ENCODE assay signal across 17 cellular contexts in genomic region chr16:477287-477686, GRCh38. TPM values are rescaled to one million over a fixed set of nuclear protein-coding genes. Genes with fewer than 3 reads are reported as not detected.
DNase-seq lines count a peak whose midpoint lies in the region; ATAC-seq, FAIRE-seq and TF ChIP-seq lines count a peak whose summit lies in the region.
"Had no signal": no experiment of that assay in that cellular context is flagged by ENCODE, and none has a peak within 500 bp of the region (broad histone marks: within the 10 kb centered on the region; RNA-seq: fewer than 3 reads in every experiment).

No MANE protein-coding gene starts in this region.

- no peak for FAIRE-seq in urothelium cell line (lab: Jason Lieb, UNC)
- FAIRE-seq: GM12878, TTC549 had no signal

- peaks cover 14% of the 10 kb centered on the region for H3K4me1 Mint-ChIP-seq in CD14-positive monocyte
- H3K4me1 Mint-ChIP-seq in activated CD4-positive, alpha-beta T cell treated with anti-CD3 and anti-CD28 coated beads, Interleukin-2, amount 10 ng/mL, durations not matched to agents 7 days and 5 days, result no peaks in the 10 kb centered on the region

- H2BK15ac ChIP-seq in mesenchymal stem cell (ENCODE audit: low read depth, poor library complexity, severe bottlenecking), result no peak overlapping the region

- no peak overlapping the region for H3K9ac ChIP-seq in mesenchymal stem cell (ENCODE audit: low read length)

- H3K9me3 Mint-ChIP-seq in CD14-positive monocyte, result no peaks in the 10 kb centered on the region
- no peaks in the 10 kb centered on the region for H3K9me3 Mint-ChIP-seq in activated CD4-positive, alpha-beta T cell treated with anti-CD3 and anti-CD28 coated beads, Interleukin-2, amount 10 ng/mL, durations not matched to agents 7 days and 5 days
- H3K9me3 Mint-ChIP-seq: nephron had no signal

- CTCF ChIA-PET in Panc1 (lab: Charles Lee), result interaction anchor here (0.6 kb wide), 1 partner anchor 91 kb away, joined by 9 read pairs; no protein-coding TSS in a partner anchor
- CTCF ChIA-PET in activated CD4-positive, alpha-beta T cell treated with anti-CD3 and anti-CD28 coated beads, Interleukin-2, amount 10 ng/mL, durations not matched to agents 7 days and 5 days (lab: Charles Lee), result no interaction called here

- H3K9me3 ChIP-seq in Panc1 (ENCODE audit: control insufficient read depth, insufficient read depth, low read depth, low read length) (no peaks in the 10 kb centered on the region), mesenchymal stem cell (ENCODE audit: control insufficient read depth, low read length) (no peaks in the 10 kb centered on the region), esophagus muscularis mucosa (no peaks in the 10 kb centered on the region)
- H3K9me3 ChIP-seq: body of pancreas, Caco-2 had no signal

- H2BK5ac ChIP-seq in mesenchymal stem cell (ENCODE audit: low read depth, low read length, poor library complexity, severe bottlenecking), result peak overlapping the region; percentile 58

- no peak overlapping the region for H3K4me2 ChIP-seq in mesenchymal stem cell (ENCODE audit: low read length, poor library complexity, severe bottlenecking)

- TF ChIP-seq CTCF in CD14-positive monocyte (IDR thresholded peaks at IDR 0.05), result no peak
- TF ChIP-seq CTCF in Panc1 (IDR thresholded peaks at IDR 0.05), result no peak
- no peak for TF ChIP-seq CTCF in epithelial cell of proximal tubule (conservative IDR thresholded peaks at IDR 0.05; ENCODE audit: low read depth, low read length)
- TF ChIP-seq CTCF in esophagus muscularis mucosa (IDR thresholded peaks at IDR 0.05), result no peak

- H3K27me3 ChIP-seq in Panc1 (ENCODE audit: control insufficient read depth, insufficient read depth, low read length) (no peaks in the 10 kb centered on the region), mesenchymal stem cell (ENCODE audit: control insufficient read depth in 1 of 2, insufficient read depth in 1 of 2, low read length in 2 of 2) (no peaks in the 10 kb centered on the region), esophagus muscularis mucosa (no peaks in the 10 kb centered on the region)
- H3K27me3 ChIP-seq: body of pancreas had no signal

- no peak overlapping the region for H3K14ac ChIP-seq in mesenchymal stem cell (ENCODE audit: low read length in 2 of 2)

- WGBS in mesenchymal stem cell, result 88% methylated on average over 12 of the region's 12 CpGs
- WGBS in esophagus muscularis mucosa, result 82% methylated on average over 12 of the region's 12 CpGs

- H3K4me3 ChIP-seq in Panc1 (ENCODE audit: low read depth in 2 of 2, low read length in 2 of 2), result no peak overlapping the region
- H3K4me3 ChIP-seq in epithelial cell of proximal tubule (ENCODE audit: low read depth, low read length), result peak overlapping the region; percentile 19
- H3K4me3 ChIP-seq in mesenchymal stem cell (ENCODE audit: insufficient read depth in 1 of 2, low read depth in 1 of 2, low read length in 2 of 2), result no peak overlapping the region
- H3K4me3 ChIP-seq in esophagus muscularis mucosa, result no peak overlapping the region
- H3K4me3 ChIP-seq: body of pancreas, GM12878 had no signal

- POLR2A ChIA-PET in Panc1 (lab: Charles Lee), result no interaction called here
- POLR2A ChIA-PET in activated CD4-positive, alpha-beta T cell treated with anti-CD3 and anti-CD28 coated beads, Interleukin-2, amount 10 ng/mL, durations not matched to agents 7 days and 5 days (lab: Charles Lee), result no interaction called here

- ATAC-seq in Panc1 (peak; percentile 39), HG02840 (IDR thresholded peaks at IDR 0.05; ENCODE audit: low FRiP score, unreplicated experiment) (no peak)
- ATAC-seq: body of pancreas had no signal

- H4K8ac ChIP-seq in mesenchymal stem cell (ENCODE audit: low read length), result no peak overlapping the region

- no peak overlapping the region for H3K4ac ChIP-seq in mesenchymal stem cell (ENCODE audit: low read depth in 1 of 2, low read length in 2 of 2)

- H3K23ac ChIP-seq in mesenchymal stem cell (ENCODE audit: low read length in 2 of 2), result no peak overlapping the region

- H3K36me3 ChIP-seq in Panc1 (ENCODE audit: control insufficient read depth, insufficient read depth, low read length) (no peaks in the 10 kb centered on the region), mesenchymal stem cell (ENCODE audit: control insufficient read depth in 1 of 2, insufficient read depth in 2 of 2, low read depth in 1 of 2, low read length in 2 of 2) (peaks cover 10 to 15% of the 10 kb centered on the region in 2 experiments), esophagus muscularis mucosa (peaks cover 7 to 45% (median 15%) of the 10 kb centered on the region in 4 donors)

- H4K91ac ChIP-seq in mesenchymal stem cell (ENCODE audit: low read length), result no peak overlapping the region

- peak overlapping the region in 1 of 7 donors; percentile 10 for H3K27ac Mint-ChIP-seq in CD14-positive monocyte
- H3K27ac Mint-ChIP-seq in activated CD4-positive, alpha-beta T cell treated with anti-CD3 and anti-CD28 coated beads, Interleukin-2, amount 10 ng/mL, durations not matched to agents 7 days and 5 days, result no peak overlapping the region

- H3K4me3 Mint-ChIP-seq in CD14-positive monocyte, result peak overlapping the region; percentile 50 to 78
- no peak overlapping the region for H3K4me3 Mint-ChIP-seq in activated CD4-positive, alpha-beta T cell treated with anti-CD3 and anti-CD28 coated beads, Interleukin-2, amount 10 ng/mL, durations not matched to agents 7 days and 5 days
- H3K4me3 Mint-ChIP-seq: nephron had no signal

- no peak overlapping the region for H2AK5ac ChIP-seq in mesenchymal stem cell (ENCODE audit: low read length, severe bottlenecking)

- H3K27me3 Mint-ChIP-seq in CD14-positive monocyte (ENCODE audit: low read depth in 3 of 3), result no peaks in the 10 kb centered on the region
- no peaks in the 10 kb centered on the region for H3K27me3 Mint-ChIP-seq in activated CD4-positive, alpha-beta T cell treated with anti-CD3 and anti-CD28 coated beads, Interleukin-2, amount 10 ng/mL, durations not matched to agents 7 days and 5 days

- H2AFZ ChIP-seq in mesenchymal stem cell (ENCODE audit: low read depth, low read length), result no peak overlapping the region

- intact Hi-C loops in CD14-positive monocyte (cut with micrococcal nuclease), result no loop called here
- intact Hi-C loops in Panc1 (cut with micrococcal nuclease; ENCODE audit: unreplicated experiment), result no loop called here
- intact Hi-C loops in esophagus muscularis mucosa (cut with DNase I), result no loop called here

- BruUV-seq in Panc1 (replicated peaks; lab: Mats Ljungman, UMichigan), result no TSS peak

- H2BK120ac ChIP-seq in mesenchymal stem cell (ENCODE audit: low read depth, low read length), result no peak overlapping the region

- no peak overlapping the region for H2BK12ac ChIP-seq in mesenchymal stem cell (ENCODE audit: low read length in 2 of 2)

- DNase-seq in CD14-positive monocyte (ENCODE audit: low spot score) (no peak), Panc1 (ENCODE audit: low read depth, low spot score) (no peak), epithelial cell of proximal tubule (ENCODE audit: low read depth) (no peak), mesenchymal stem cell (no peak), urothelium cell line (ENCODE audit: low spot score) (no peak), esophagus muscularis mucosa (ENCODE audit: extremely low spot score) (no peak)
- DNase-seq in activated CD4-positive, alpha-beta T cell treated with anti-CD3 and anti-CD28 coated beads, Interleukin-2, amount 10 ng/mL, durations not matched to agents 7 days and 5 days, result no peak
- DNase-seq: activated naive CD4-positive, alpha-beta T cell treated with anti-CD3 and anti-CD28 coated beads, Interleukin-2, amount 50 U/mL, for 16 hours; body of pancreas; Caco-2; NCI-H146; NCI-H446; stimulated activated CD4-positive, alpha-beta T cell treated with anti-CD3 and anti-CD28 coated beads, Interleukin-1b, Interleukin-23, amount 100 ng/mL, for 48 hours had no signal

- peaks cover 4% of the 10 kb centered on the region; the same call in 1 of the 2 replicates for H3K4me1 ChIP-seq in Panc1 (ENCODE audit: control insufficient read depth, insufficient read depth, low read length)
- H3K4me1 ChIP-seq in mesenchymal stem cell (ENCODE audit: control insufficient read depth, insufficient read depth, low read depth, low read length), result peaks cover 38% of the 10 kb centered on the region
- peaks cover 0 to 22% (median 8%) of the 10 kb centered on the region in 4 donors for H3K4me1 ChIP-seq in esophagus muscularis mucosa

- no peak for TF ChIP-seq EP300 in esophagus muscularis mucosa (IDR thresholded peaks at IDR 0.05)

- in situ Hi-C loops in Panc1 (cut with HindIII; ENCODE audit: low pct_unique_long_range_greater_than_20kb, low sequenced_read_pairs), result no loop called here

- no peak overlapping the region for H3K18ac ChIP-seq in mesenchymal stem cell (ENCODE audit: low read depth in 1 of 2, low read length in 2 of 2)

- H3K36me3 Mint-ChIP-seq in CD14-positive monocyte, result peaks cover 4 to 14% of the 10 kb centered on the region in 2 donors
- H3K36me3 Mint-ChIP-seq in activated CD4-positive, alpha-beta T cell treated with anti-CD3 and anti-CD28 coated beads, Interleukin-2, amount 10 ng/mL, durations not matched to agents 7 days and 5 days (ENCODE audit: low read depth), result no peaks in the 10 kb centered on the region

- no peak overlapping the region for H3K27ac ChIP-seq in Panc1 (ENCODE audit: low read length)
- H3K27ac ChIP-seq in mesenchymal stem cell (ENCODE audit: low read length, poor library complexity, severe bottlenecking), result peak overlapping the region; percentile 39
- H3K27ac ChIP-seq in esophagus muscularis mucosa (replicated peaks in 1 of 4), result no peak overlapping the region

- TF ChIP-seq POLR2A in esophagus muscularis mucosa (IDR thresholded peaks at IDR 0.05; ENCODE audit: low read depth), result no peak

- peaks cover 18% of the 10 kb centered on the region for H3K79me1 ChIP-seq in mesenchymal stem cell (replicated peaks; ENCODE audit: low read length, poor library complexity, severe bottlenecking)

RNA-seq across cellular contexts. Expression of gene CAPN15, which starts 50.2 kb away (rescaled TPM):
- polyA plus RNA-seq in CD14-positive monocyte, result 1 to 10 TPM; 3.4 to 3.9 TPM
- total RNA-seq in Panc1 (2021; ENCODE audit: unreplicated experiment) (78.5 TPM), epithelial cell of proximal tubule (54.4 and 75.1 TPM in 2 replicates), esophagus muscularis mucosa (10 to 100 TPM; 24.9 to 44.7 (median 43.3) TPM)
- 117 TPM for polyA plus RNA-seq in Panc1 (2012; ENCODE audit: insufficient read length)
- 22.1 TPM for polyA plus RNA-seq in mesenchymal stem cell (2013, experiment 1 of 2)
- polyA plus RNA-seq in mesenchymal stem cell (2013, experiment 2 of 2), result 19.9 TPM
- total RNA-seq in activated CD4-positive, alpha-beta T cell treated with anti-CD3 and anti-CD28 coated beads, Interleukin-2, amount 10 ng/mL, durations not matched to agents 7 days and 5 days, result 10 to 100 TPM; 59.1 to 72.1 TPM

RNA-seq across cellular contexts. Expression of gene RAB11FIP3, which starts 51.8 kb away (rescaled TPM):
- under 1 TPM; 0.37 to 0.49 TPM for polyA plus RNA-seq in CD14-positive monocyte
- total RNA-seq in Panc1 (2021; ENCODE audit: unreplicated experiment), result 57.3 TPM
- polyA plus RNA-seq in Panc1 (2012; ENCODE audit: insufficient read length), result 65.7 TPM
- 26.6 and 29.1 TPM in 2 replicates for total RNA-seq in epithelial cell of proximal tubule
- polyA plus RNA-seq in mesenchymal stem cell (2013, experiment 1 of 2), result 15.0 TPM
- polyA plus RNA-seq in mesenchymal stem cell (2013, experiment 2 of 2), result 14.4 TPM
- total RNA-seq in esophagus muscularis mucosa, result 10 to 100 TPM; 50.3 to 77.9 (median 58.8) TPM
- 10 to 100 TPM; 22.7 to 26.0 TPM for total RNA-seq in activated CD4-positive, alpha-beta T cell treated with anti-CD3 and anti-CD28 coated beads, Interleukin-2, amount 10 ng/mL, durations not matched to agents 7 days and 5 days
